ENCODE assay signal across 1 cellular context in the genomic region with DNA sequence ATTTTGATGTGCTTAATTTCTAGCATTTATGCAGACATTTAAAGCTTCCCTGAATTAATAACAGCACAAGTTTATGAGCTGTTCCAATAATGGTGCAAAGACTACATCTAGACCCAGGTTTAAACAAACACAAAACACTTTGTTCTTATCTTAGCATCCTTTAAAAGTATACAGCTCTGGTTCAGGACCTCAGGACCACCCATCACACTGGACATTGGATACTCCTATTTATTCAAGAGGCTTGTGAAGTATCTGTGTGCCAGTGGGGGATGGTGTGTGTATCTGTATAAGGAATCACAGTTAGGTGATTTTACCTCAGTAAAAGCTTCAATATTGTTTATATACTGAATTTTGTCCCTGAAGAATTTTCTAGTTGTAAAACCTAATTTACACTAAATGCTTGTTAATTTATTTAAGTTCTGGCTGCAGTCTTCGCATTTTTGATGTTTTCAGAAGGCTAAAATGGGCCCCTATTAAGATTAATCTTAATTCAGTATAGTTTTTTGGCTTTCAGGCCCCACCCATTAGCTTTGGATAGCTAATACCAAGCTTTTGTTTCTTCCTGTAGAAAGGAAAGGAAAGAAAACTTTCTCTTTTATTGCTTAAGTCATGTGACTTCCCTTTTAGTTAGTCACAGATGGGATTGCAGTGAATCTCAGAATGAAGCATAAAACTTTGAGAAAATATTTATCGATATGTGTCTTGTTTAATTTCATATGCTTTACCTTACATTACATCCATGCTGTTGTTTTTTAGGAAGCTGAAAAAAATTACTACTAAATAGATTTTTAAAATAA.
TF ChIP-seq lines count a peak whose summit lies in the region.

No MANE protein-coding gene starts in this region.

TF ChIP-seq in H1, 55 proteins besides CTCF, POLR2A, EP300 and RAD21:
- TF ChIP-seq CHD2 (IDR thresholded peaks at IDR 0.05; ENCODE audit: low read length) (no peak), PHF8 (conservative IDR thresholded peaks at IDR 0.05; ENCODE audit: low read depth, low read length) (no peak), BCL11A (IDR thresholded peaks at IDR 0.05; ENCODE audit: low read depth in 2 of 2, low read length in 2 of 2) (no peak), EGR1 (IDR thresholded peaks at IDR 0.05; ENCODE audit: borderline replicate concordance, low read depth, low read length) (no peak)
- TF ChIP-seq, protein P1, sequence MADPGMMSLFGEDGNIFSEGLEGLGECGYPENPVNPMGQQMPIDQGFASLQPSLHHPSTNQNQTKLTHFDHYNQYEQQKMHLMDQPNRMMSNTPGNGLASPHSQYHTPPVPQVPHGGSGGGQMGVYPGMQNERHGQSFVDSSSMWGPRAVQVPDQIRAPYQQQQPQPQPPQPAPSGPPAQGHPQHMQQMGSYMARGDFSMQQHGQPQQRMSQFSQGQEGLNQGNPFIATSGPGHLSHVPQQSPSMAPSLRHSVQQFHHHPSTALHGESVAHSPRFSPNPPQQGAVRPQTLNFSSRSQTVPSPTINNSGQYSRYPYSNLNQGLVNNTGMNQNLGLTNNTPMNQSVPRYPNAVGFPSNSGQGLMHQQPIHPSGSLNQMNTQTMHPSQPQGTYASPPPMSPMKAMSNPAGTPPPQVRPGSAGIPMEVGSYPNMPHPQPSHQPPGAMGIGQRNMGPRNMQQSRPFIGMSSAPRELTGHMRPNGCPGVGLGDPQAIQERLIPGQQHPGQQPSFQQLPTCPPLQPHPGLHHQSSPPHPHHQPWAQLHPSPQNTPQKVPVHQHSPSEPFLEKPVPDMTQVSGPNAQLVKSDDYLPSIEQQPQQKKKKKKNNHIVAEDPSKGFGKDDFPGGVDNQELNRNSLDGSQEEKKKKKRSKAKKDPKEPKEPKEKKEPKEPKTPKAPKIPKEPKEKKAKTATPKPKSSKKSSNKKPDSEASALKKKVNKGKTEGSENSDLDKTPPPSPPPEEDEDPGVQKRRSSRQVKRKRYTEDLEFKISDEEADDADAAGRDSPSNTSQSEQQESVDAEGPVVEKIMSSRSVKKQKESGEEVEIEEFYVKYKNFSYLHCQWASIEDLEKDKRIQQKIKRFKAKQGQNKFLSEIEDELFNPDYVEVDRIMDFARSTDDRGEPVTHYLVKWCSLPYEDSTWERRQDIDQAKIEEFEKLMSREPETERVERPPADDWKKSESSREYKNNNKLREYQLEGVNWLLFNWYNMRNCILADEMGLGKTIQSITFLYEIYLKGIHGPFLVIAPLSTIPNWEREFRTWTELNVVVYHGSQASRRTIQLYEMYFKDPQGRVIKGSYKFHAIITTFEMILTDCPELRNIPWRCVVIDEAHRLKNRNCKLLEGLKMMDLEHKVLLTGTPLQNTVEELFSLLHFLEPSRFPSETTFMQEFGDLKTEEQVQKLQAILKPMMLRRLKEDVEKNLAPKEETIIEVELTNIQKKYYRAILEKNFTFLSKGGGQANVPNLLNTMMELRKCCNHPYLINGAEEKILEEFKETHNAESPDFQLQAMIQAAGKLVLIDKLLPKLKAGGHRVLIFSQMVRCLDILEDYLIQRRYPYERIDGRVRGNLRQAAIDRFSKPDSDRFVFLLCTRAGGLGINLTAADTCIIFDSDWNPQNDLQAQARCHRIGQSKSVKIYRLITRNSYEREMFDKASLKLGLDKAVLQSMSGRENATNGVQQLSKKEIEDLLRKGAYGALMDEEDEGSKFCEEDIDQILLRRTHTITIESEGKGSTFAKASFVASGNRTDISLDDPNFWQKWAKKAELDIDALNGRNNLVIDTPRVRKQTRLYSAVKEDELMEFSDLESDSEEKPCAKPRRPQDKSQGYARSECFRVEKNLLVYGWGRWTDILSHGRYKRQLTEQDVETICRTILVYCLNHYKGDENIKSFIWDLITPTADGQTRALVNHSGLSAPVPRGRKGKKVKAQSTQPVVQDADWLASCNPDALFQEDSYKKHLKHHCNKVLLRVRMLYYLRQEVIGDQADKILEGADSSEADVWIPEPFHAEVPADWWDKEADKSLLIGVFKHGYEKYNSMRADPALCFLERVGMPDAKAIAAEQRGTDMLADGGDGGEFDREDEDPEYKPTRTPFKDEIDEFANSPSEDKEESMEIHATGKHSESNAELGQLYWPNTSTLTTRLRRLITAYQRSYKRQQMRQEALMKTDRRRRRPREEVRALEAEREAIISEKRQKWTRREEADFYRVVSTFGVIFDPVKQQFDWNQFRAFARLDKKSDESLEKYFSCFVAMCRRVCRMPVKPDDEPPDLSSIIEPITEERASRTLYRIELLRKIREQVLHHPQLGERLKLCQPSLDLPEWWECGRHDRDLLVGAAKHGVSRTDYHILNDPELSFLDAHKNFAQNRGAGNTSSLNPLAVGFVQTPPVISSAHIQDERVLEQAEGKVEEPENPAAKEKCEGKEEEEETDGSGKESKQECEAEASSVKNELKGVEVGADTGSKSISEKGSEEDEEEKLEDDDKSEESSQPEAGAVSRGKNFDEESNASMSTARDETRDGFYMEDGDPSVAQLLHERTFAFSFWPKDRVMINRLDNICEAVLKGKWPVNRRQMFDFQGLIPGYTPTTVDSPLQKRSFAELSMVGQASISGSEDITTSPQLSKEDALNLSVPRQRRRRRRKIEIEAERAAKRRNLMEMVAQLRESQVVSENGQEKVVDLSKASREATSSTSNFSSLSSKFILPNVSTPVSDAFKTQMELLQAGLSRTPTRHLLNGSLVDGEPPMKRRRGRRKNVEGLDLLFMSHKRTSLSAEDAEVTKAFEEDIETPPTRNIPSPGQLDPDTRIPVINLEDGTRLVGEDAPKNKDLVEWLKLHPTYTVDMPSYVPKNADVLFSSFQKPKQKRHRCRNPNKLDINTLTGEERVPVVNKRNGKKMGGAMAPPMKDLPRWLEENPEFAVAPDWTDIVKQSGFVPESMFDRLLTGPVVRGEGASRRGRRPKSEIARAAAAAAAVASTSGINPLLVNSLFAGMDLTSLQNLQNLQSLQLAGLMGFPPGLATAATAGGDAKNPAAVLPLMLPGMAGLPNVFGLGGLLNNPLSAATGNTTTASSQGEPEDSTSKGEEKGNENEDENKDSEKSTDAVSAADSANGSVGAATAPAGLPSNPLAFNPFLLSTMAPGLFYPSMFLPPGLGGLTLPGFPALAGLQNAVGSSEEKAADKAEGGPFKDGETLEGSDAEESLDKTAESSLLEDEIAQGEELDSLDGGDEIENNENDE (IDR thresholded peaks at IDR 0.05; ENCODE audit: insufficient replicate concordance, low read length), result no peak
